In the genomic region with DNA sequence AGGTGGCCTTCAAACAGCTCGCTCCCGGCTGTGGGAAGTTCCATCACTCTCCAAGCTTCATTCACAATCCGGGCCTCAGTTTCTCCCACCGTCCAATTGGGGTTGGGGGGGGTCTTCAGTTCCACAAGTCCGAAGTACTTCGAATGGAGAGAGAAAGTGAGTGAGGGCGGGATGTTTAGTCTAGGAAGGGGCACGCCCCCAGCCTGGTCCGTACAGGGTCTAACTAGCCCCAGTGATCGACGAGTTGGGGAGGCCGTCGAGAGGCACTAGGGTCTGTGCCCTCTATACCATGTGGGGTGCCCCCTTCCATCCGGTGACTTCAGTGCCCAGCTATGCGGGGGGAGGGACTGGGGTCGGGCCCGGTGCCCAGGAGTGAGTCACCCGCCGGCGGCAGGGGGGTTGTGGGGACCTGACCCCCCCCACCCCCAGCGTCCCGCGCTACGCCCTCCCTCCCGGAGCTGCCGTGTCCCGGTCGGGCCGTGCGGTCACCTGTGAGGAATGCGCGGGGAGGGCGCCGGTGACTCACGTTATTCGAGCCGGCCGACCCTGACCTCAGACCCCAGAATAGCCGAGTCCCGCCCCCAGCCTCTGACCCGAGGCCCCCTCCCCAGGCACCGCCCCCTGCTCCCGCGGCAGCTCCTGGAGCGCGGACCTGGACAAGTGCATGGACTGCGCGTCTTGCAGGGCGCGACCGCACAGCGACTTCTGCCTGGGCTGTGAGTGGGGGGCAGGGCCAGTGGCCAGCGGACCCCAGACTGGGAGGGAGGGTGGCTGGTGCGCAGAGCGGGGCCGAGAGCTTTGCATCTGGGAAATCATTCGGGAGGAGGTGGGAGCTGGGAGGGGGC, we compare ENCODE assay signal across 8 cellular contexts. TPM values are rescaled to one million over a fixed set of nuclear protein-coding genes. Genes with fewer than 3 reads are reported as not detected.
DNase-seq lines count a peak whose midpoint lies in the region; ATAC-seq and TF ChIP-seq lines count a peak whose summit lies in the region.

No MANE protein-coding gene starts in this region.

- TF ChIP-seq CTCF in mucosa of descending colon (IDR thresholded peaks at IDR 0.05) = no peak

- DNase-seq in Daoy (ENCODE audit: low read depth) (peak; percentile 96), NCI-H2196 (lab: John Stamatoyannopoulos, UW; ENCODE audit: unreplicated experiment) (peak; percentile 62), activated T-cell treated with anti-CD3 and anti-CD28 coated beads for 4 hours (peak; percentile 63), epithelial cell of prostate (ENCODE audit: low read depth, low spot score) (peak; percentile 64), mucosa of descending colon (peak; percentile 62 to 90 (median 84))
- peak; percentile 53 to 59 for DNase-seq in stimulated activated naive CD8-positive, alpha-beta T cell treated with anti-CD3 and anti-CD28 coated beads, Interleukin-15, amount 100 ng/mL, for 72 hours

- peak; percentile 40 for ATAC-seq in mucosa of descending colon
- ATAC-seq in stimulated activated naive CD8-positive, alpha-beta T cell treated with anti-CD3 and anti-CD28 coated beads, Interleukin-15, amount 100 ng/mL, for 72 hours = peak; percentile 40
- no peak for ATAC-seq in GM19023 (IDR thresholded peaks at IDR 0.05; ENCODE audit: unreplicated experiment)
- no peak for ATAC-seq in HG02678 (IDR thresholded peaks at IDR 0.05; ENCODE audit: unreplicated experiment)

- H3K27me3 Mint-ChIP-seq in stimulated activated naive CD8-positive, alpha-beta T cell treated with anti-CD3 and anti-CD28 coated beads, Interleukin-15, amount 100 ng/mL, for 72 hours = peaks cover 35% of the 10 kb centered on the region

- no peaks in the 10 kb centered on the region for H3K9me3 ChIP-seq in mucosa of descending colon

- peaks cover 48% of the 10 kb centered on the region for H3K4me1 ChIP-seq in mucosa of descending colon (ENCODE audit: low read depth)

- H3K4me3 Mint-ChIP-seq in stimulated activated naive CD8-positive, alpha-beta T cell treated with anti-CD3 and anti-CD28 coated beads, Interleukin-15, amount 100 ng/mL, for 72 hours = peak overlapping the region; percentile 85

- H3K4me1 Mint-ChIP-seq in stimulated activated naive CD8-positive, alpha-beta T cell treated with anti-CD3 and anti-CD28 coated beads, Interleukin-15, amount 100 ng/mL, for 72 hours = peaks cover 76% of the 10 kb centered on the region

- H3K27ac Mint-ChIP-seq in stimulated activated naive CD8-positive, alpha-beta T cell treated with anti-CD3 and anti-CD28 coated beads, Interleukin-15, amount 100 ng/mL, for 72 hours = peak overlapping the region; percentile 69 to 96

- H3K9me3 Mint-ChIP-seq in stimulated activated naive CD8-positive, alpha-beta T cell treated with anti-CD3 and anti-CD28 coated beads, Interleukin-15, amount 100 ng/mL, for 72 hours = no peaks in the 10 kb centered on the region

- H3K4me3 ChIP-seq in mucosa of descending colon = peak overlapping the region; percentile 10

- intact Hi-C loops in mucosa of descending colon (cut with DNase I, micrococcal nuclease) = no loop called here

- H3K27ac ChIP-seq in epithelial cell of prostate = peak overlapping the region; percentile 99

- no peaks in the 10 kb centered on the region for H3K36me3 ChIP-seq in mucosa of descending colon (ENCODE audit: low read depth)

RNA-seq across cellular contexts. Expression of gene TNFRSF12A, which starts 0.7 kb away (rescaled TPM):
- 307 and 390 TPM in 2 replicates for total RNA-seq in Daoy (2014; rRNA removed; shearing (Covaris generic))
- 1 to 10 TPM; 5.4 to 8.6 (median 6.7) TPM for total RNA-seq in mucosa of descending colon

RNA-seq across cellular contexts. Expression of gene CLDN6, which starts 2.8 kb away (rescaled TPM):
- not detected in 2 replicates for total RNA-seq in Daoy (2014; rRNA removed; shearing (Covaris generic))
- total RNA-seq in mucosa of descending colon = not detected

RNA-seq across cellular contexts. Expression of gene HCFC1R1, which starts 2.9 kb away (rescaled TPM):
- 1.8 and 4.7 TPM in 2 replicates for total RNA-seq in Daoy (2014; rRNA removed; shearing (Covaris generic))
- total RNA-seq in mucosa of descending colon = 10 to 100 TPM; 19.7 to 33.3 (median 26.5) TPM

RNA-seq across cellular contexts. Expression of gene THOC6, which starts 3.0 kb away (rescaled TPM):
- total RNA-seq in Daoy (2014; rRNA removed; shearing (Covaris generic)) = 24.0 and 25.5 TPM in 2 replicates
- 10 to 100 TPM; 23.7 to 26.0 (median 25.7) TPM for total RNA-seq in mucosa of descending colon

RNA-seq across cellular contexts. Expression of gene CLDN9, which starts 8.1 kb away (rescaled TPM):
- total RNA-seq in Daoy (2014; rRNA removed; shearing (Covaris generic)) = not detected in 2 replicates
- total RNA-seq in mucosa of descending colon = under 1 TPM; 0.14 to 0.61 (median 0.47) TPM

Comparison
In these comparisons a context has a peak if more than half of its experiments do, and no peak if none do; other contexts are left out.
1. ATAC-seq: peak in mucosa of descending colon (single experiment) and stimulated activated naive CD8-positive, alpha-beta T cell treated with anti-CD3 and anti-CD28 coated beads, Interleukin-15, amount 100 ng/mL, for 72 hours (single experiment); none in GM19023 (single experiment) and HG02678 (single experiment).
2. RNA of gene TNFRSF12A, which starts 0.7 kb away (total RNA-seq): 307 to 390 TPM in Daoy; 5.4 to 8.6 TPM in mucosa of descending colon; every median in the first group is over 10 times any median in the second.
3. Peak in every context shown above with its lines, with median percentiles within 50 percentile points of each other: DNase-seq.